4 cellular contexts compared by ENCODE assay signal in genomic region chr4:76454073-76454472, GRCh38. TPM values are rescaled to one million over a fixed set of nuclear protein-coding genes. Genes with fewer than 3 reads are reported as not detected.
"Had no signal": no experiment of that assay in that cellular context is flagged by ENCODE, and none has a peak within 500 bp of the region (broad histone marks: within the 10 kb centered on the region; RNA-seq: fewer than 3 reads in every experiment).

No MANE protein-coding gene starts in this region.

RNA-seq across cellular contexts. Expression of gene CCDC158, which starts 33.1 kb away (rescaled TPM):
- total RNA-seq: LHCN-M2, M059J, MCF 10A, NCI-H460 had no signal
